In genomic region chr6:52576054-52576391, GRCh38 we compare ENCODE assay signal across 8 cellular contexts. TPM values are rescaled to one million over a fixed set of nuclear protein-coding genes. Genes with fewer than 3 reads are reported as not detected.
DNase-seq lines count a peak whose midpoint lies in the region; TF ChIP-seq lines count a peak whose summit lies in the region.

No MANE protein-coding gene starts in this region.

- H3K4me2 ChIP-seq in BLaER1 = peak overlapping the region; percentile 91
- H3K4me2 ChIP-seq in OCI-LY1 (ENCODE audit: low read length) = peak overlapping the region; percentile 98

- H3F3A ChIP-seq in OCI-LY1 (ENCODE audit: insufficient read depth, low read length) = 0 out of 2 replicates have a peak, but pooled peaks cover 5% of the 10 kb centered on the region

- no peaks in the 10 kb centered on the region for H3K27me3 Mint-ChIP-seq in neural crest cell (ENCODE audit: low read depth)

- H3K27ac ChIP-seq in BLaER1 (peak overlapping the region; percentile 70), OCI-LY1 (ENCODE audit: low read depth, low read length, poor library complexity, severe bottlenecking) (peak overlapping the region; percentile 73)

- H3K9me3 ChIP-seq in BLaER1 (no peaks in the 10 kb centered on the region), OCI-LY1 (ENCODE audit: low read length) (no peaks in the 10 kb centered on the region), endocrine pancreas (ENCODE audit: control insufficient read depth, low read length) (no peaks in the 10 kb centered on the region)

- H3K4me1 Mint-ChIP-seq in neural crest cell = peaks cover 60% of the 10 kb centered on the region

- H3K9me2 ChIP-seq in OCI-LY1 (ENCODE audit: low read depth, low read length) = no peaks in the 10 kb centered on the region

- DNase-seq in neural crest cell (ENCODE audit: low read depth, low spot score) = no peak
- DNase-seq in NCI-H187 (lab: John Stamatoyannopoulos, UW) = no peak
- no peak for DNase-seq in superior temporal gyrus (ENCODE audit: extremely low spot score)
- no peak for DNase-seq in epidermal melanocyte (ENCODE audit: insufficient read length, low spot score)
- no peak for DNase-seq in COR-L47 (lab: John Stamatoyannopoulos, UW)

- H2AFZ ChIP-seq in OCI-LY1 (ENCODE audit: low read length) = no peak overlapping the region

- H3K27me3 ChIP-seq in BLaER1 (no peaks in the 10 kb centered on the region), OCI-LY1 (ENCODE audit: insufficient read depth, low read length) (no peaks in the 10 kb centered on the region), endocrine pancreas (ENCODE audit: control insufficient read depth, insufficient read depth, low read length) (no peaks in the 10 kb centered on the region)

- H3K36me3 Mint-ChIP-seq in neural crest cell (ENCODE audit: low read depth) = no peaks in the 10 kb centered on the region

- peak overlapping the region; percentile 89 for H3K4me3 Mint-ChIP-seq in neural crest cell

- H3K9ac ChIP-seq in BLaER1 = peak overlapping the region; percentile 78
- H3K9ac ChIP-seq in OCI-LY1 (ENCODE audit: low read length) = peak overlapping the region; percentile 75
- H3K9ac ChIP-seq in endocrine pancreas (ENCODE audit: control insufficient read depth, insufficient read depth, low read length) = no peak overlapping the region

- H3K4me1 ChIP-seq in BLaER1 (peaks cover 63% of the 10 kb centered on the region), OCI-LY1 (ENCODE audit: insufficient read depth, low read length, severe bottlenecking) (peaks cover 57% of the 10 kb centered on the region), endocrine pancreas (ENCODE audit: control insufficient read depth, insufficient read depth, low read length) (peaks cover 7% of the 10 kb centered on the region)

- H3K36me3 ChIP-seq in BLaER1 (peaks cover 3% of the 10 kb centered on the region; the same call in 1 of the 2 replicates), OCI-LY1 (ENCODE audit: insufficient read depth, low read length) (peaks cover 18% of the 10 kb centered on the region; the same call in 1 of the 2 replicates), endocrine pancreas (ENCODE audit: control insufficient read depth, insufficient read depth, low read length) (no peaks in the 10 kb centered on the region)

- no peaks in the 10 kb centered on the region for H3K9me3 Mint-ChIP-seq in neural crest cell

- H3K79me2 ChIP-seq in OCI-LY1 (ENCODE audit: insufficient read depth, low read length) = peaks cover 51% of the 10 kb centered on the region

- peaks cover 57% of the 10 kb centered on the region for H4K20me1 ChIP-seq in BLaER1
- no peaks in the 10 kb centered on the region for H4K20me1 ChIP-seq in OCI-LY1 (ENCODE audit: insufficient read depth, low read length)

- TF ChIP-seq CTCF in OCI-LY1 (IDR thresholded peaks at IDR 0.05; ENCODE audit: low read length) (no peak), neural crest cell (conservative IDR thresholded peaks at IDR 0.05) (no peak)

- peak overlapping the region; percentile 48 for H3K27ac Mint-ChIP-seq in neural crest cell (ENCODE audit: unreplicated experiment)

- H3K4me3 ChIP-seq in BLaER1 = peak overlapping the region; percentile 87
- H3K4me3 ChIP-seq in OCI-LY1 (ENCODE audit: low read depth, low read length, poor library complexity, severe bottlenecking) = peak overlapping the region; percentile 77
- H3K4me3 ChIP-seq in endocrine pancreas (ENCODE audit: control insufficient read depth, insufficient read depth, low read length) = peak overlapping the region; percentile 15

RNA-seq across cellular contexts. Expression of gene TRAM2, which starts 0.8 kb away (rescaled TPM):
- 20.2 and 20.4 TPM in 2 replicates for total RNA-seq in neural crest cell

Comparison
In these comparisons a context has a peak if more than half of its experiments do, and no peak if none do; other contexts are left out.
1. H3K4me3 ChIP-seq: peak in every context shown above with its lines; median percentile 87 in BLaER1; 77 in OCI-LY1; 15 in endocrine pancreas.